In genomic region chr6:22882581-22882980, GRCh38 we compare ENCODE assay signal across 20 cellular contexts.
A peak's percentile ranks its signal among the peaks of the same experiment; 100 is the strongest.
DNase-seq lines count a peak whose midpoint lies in the region; ATAC-seq, FAIRE-seq and TF ChIP-seq lines count a peak whose summit lies in the region.
"Had no signal": no experiment of that assay in that cellular context is flagged by ENCODE, and none has a peak within 500 bp of the region (broad histone marks: within the 10 kb centered on the region; RNA-seq: fewer than 3 reads in every experiment).

No MANE protein-coding gene starts in this region.

- TF ChIP-seq POLR2A in endothelial cell of umbilical vein (IDR thresholded peaks at IDR 0.05; ENCODE audit: low read depth, low read length) (no peak), gastrocnemius medialis (IDR thresholded peaks at IDR 0.05) (no peak), suprapubic skin (IDR thresholded peaks at IDR 0.05) (no peak)

- BruUV-seq in endothelial cell of umbilical vein (replicated peaks; lab: Mats Ljungman, UMichigan), result no TSS peak

- H3K27ac ChIP-seq in ACC112 (ENCODE audit: low read depth, low read length) (peak overlapping the region; percentile 99), RWPE2 (ENCODE audit: poor library complexity, severe bottlenecking) (peak overlapping the region; percentile 91), endothelial cell of umbilical vein (ENCODE audit: insufficient read depth, low read depth, low read length) (peak overlapping the region; percentile 80), gastrocnemius medialis (peak overlapping the region in 3 of 4 donors; percentile 40 to 61 (median 49)), suprapubic skin (no peak overlapping the region)
- H3K27ac ChIP-seq: RWPE1, SJCRH30 had no signal

- H4K20me1 ChIP-seq in endothelial cell of umbilical vein (replicated peaks; ENCODE audit: control insufficient read depth, extremely low read depth, insufficient read depth, low read length), result no peaks in the 10 kb centered on the region

- CTCF ChIA-PET in endothelial cell of umbilical vein (lab: Charles Lee), result interaction anchor here (2.2 kb wide), 1 partner anchor 10 kb away, joined by 8 read pairs; no protein-coding TSS in a partner anchor

- no peak for FAIRE-seq in endothelial cell of umbilical vein (lab: Jason Lieb, UNC)
- FAIRE-seq in RCC 7860 (lab: Jason Lieb, UNC), result no peak
- FAIRE-seq: GM12891, GM19239 had no signal

- peak overlapping the region; percentile 51 for H3K9ac ChIP-seq in endothelial cell of umbilical vein (replicated peaks; ENCODE audit: extremely low read depth, insufficient read depth, low read length)

- ATAC-seq in RWPE2 (ENCODE audit: low read depth) (no peak), gastrocnemius medialis (no peak)
- ATAC-seq: GM23338 had no signal

- H3K9me3 ChIP-seq in RWPE2 (ENCODE audit: severe bottlenecking) (no peaks in the 10 kb centered on the region), endothelial cell of umbilical vein (replicated peaks; ENCODE audit: control insufficient read depth, insufficient read depth, low read length) (no peaks in the 10 kb centered on the region), gastrocnemius medialis (no peaks in the 10 kb centered on the region), suprapubic skin (no peaks in the 10 kb centered on the region)
- H3K9me3 ChIP-seq: SJCRH30 had no signal

- WGBS in suprapubic skin, result 84% methylated on average over 2 of the region's 2 CpGs

- H3K79me2 ChIP-seq in ACC112 (ENCODE audit: control insufficient read depth, insufficient read depth, low read length, unreplicated experiment), result no peaks in the 10 kb centered on the region
- H3K79me2 ChIP-seq in endothelial cell of umbilical vein (ENCODE audit: control insufficient read depth, insufficient read depth, low read length), result no peaks in the 10 kb centered on the region

- in situ Hi-C loops in gastrocnemius medialis (cut with MboI; ENCODE audit: low sequenced_read_pairs in 4 of 4), result no loop called here

- peak overlapping the region; percentile 32 for H3K4me2 ChIP-seq in endothelial cell of umbilical vein (ENCODE audit: insufficient read depth, low read length)
- H3K4me2 ChIP-seq: GM23338 had no signal

- intact Hi-C loops in endothelial cell of umbilical vein (cut with micrococcal nuclease) (loop anchor here (2.0 to 5.0 kb wide), 8 partner anchors 44 to 1286 kb away; no protein-coding TSS in a partner anchor), gastrocnemius medialis (cut with DNase I; ENCODE audit: low total_unique reads) (no loop called here)

- H3K27me3 ChIP-seq in ACC112 (ENCODE audit: insufficient read depth, low read length), result no peaks in the 10 kb centered on the region
- H3K27me3 ChIP-seq in RWPE2 (ENCODE audit: insufficient read depth, poor library complexity, severe bottlenecking), result no peaks in the 10 kb centered on the region
- no peaks in the 10 kb centered on the region for H3K27me3 ChIP-seq in endothelial cell of umbilical vein (ENCODE audit: control insufficient read depth in 2 of 2, insufficient read depth in 2 of 2, low read length in 2 of 2)
- no peaks in the 10 kb centered on the region for H3K27me3 ChIP-seq in gastrocnemius medialis
- no peaks in the 10 kb centered on the region for H3K27me3 ChIP-seq in suprapubic skin
- H3K27me3 ChIP-seq: SJCRH30 had no signal

- no peak for TF ChIP-seq EP300 in suprapubic skin (IDR thresholded peaks at IDR 0.05)

- H3K9me1 ChIP-seq in endothelial cell of umbilical vein (replicated peaks; ENCODE audit: control insufficient read depth, extremely low read depth, insufficient read depth, low read length), result no peaks in the 10 kb centered on the region

- no peak for TF ChIP-seq CTCF in RWPE2 (IDR thresholded peaks at IDR 0.05; ENCODE audit: poor library complexity, severe bottlenecking)
- no peak for TF ChIP-seq CTCF in endothelial cell of umbilical vein (IDR thresholded peaks at IDR 0.05; ENCODE audit: extremely low read depth in 1 of 2, insufficient read depth in 1 of 2, low read depth in 1 of 2, low read length in 2 of 2)
- no peak for TF ChIP-seq CTCF in gastrocnemius medialis (IDR thresholded peaks at IDR 0.05 in 4 of 5, conservative IDR thresholded peaks at IDR 0.05 in 1 of 5)
- TF ChIP-seq CTCF in suprapubic skin (IDR thresholded peaks at IDR 0.05), result no peak

- dilution Hi-C loops in endothelial cell of umbilical vein (cut with MboI; ENCODE audit: extremely low pct_ligation_motif_present, low sequenced_read_pairs), result no loop called here

- POLR2A ChIA-PET in endothelial cell of umbilical vein (lab: Charles Lee), result interaction anchor here (0.8 kb wide), 1 partner anchor 1289 kb away, joined by 6 read pairs; the partner anchor contains the start of gene SOX4

- no peaks in the 10 kb centered on the region for H3K36me3 ChIP-seq in ACC112 (ENCODE audit: insufficient read depth, low read length)
- H3K36me3 ChIP-seq in RWPE2 (ENCODE audit: low read depth), result no peaks in the 10 kb centered on the region
- H3K36me3 ChIP-seq in endothelial cell of umbilical vein (ENCODE audit: control insufficient read depth in 2 of 2, extremely low read depth in 1 of 2, insufficient read depth in 2 of 2, low read length in 2 of 2), result no peaks in the 10 kb centered on the region
- no peaks in the 10 kb centered on the region for H3K36me3 ChIP-seq in gastrocnemius medialis
- no peaks in the 10 kb centered on the region for H3K36me3 ChIP-seq in suprapubic skin
- H3K36me3 ChIP-seq: SJCRH30 had no signal

- H3K4me1 ChIP-seq in ACC112 (ENCODE audit: control insufficient read depth, insufficient read depth, low read length, unreplicated experiment), result peaks cover 34% of the 10 kb centered on the region
- H3K4me1 ChIP-seq in RWPE2 (ENCODE audit: insufficient read depth, poor library complexity, severe bottlenecking), result peaks cover 23% of the 10 kb centered on the region
- H3K4me1 ChIP-seq in endothelial cell of umbilical vein (ENCODE audit: control insufficient read depth, extremely low read depth, insufficient read depth, low read length), result peaks cover 61% of the 10 kb centered on the region
- H3K4me1 ChIP-seq in gastrocnemius medialis, result peaks cover 4 to 6% of the 10 kb centered on the region in 2 donors
- H3K4me1 ChIP-seq in suprapubic skin, result peaks cover 8% of the 10 kb centered on the region

- no peak overlapping the region for H3K4me3 ChIP-seq in ACC112 (ENCODE audit: low read depth, low read length)
- H3K4me3 ChIP-seq in RWPE2 (ENCODE audit: severe bottlenecking), result no peak overlapping the region
- H3K4me3 ChIP-seq in endothelial cell of umbilical vein (replicated peaks in 1 of 3; ENCODE audit: insufficient read depth in 1 of 3, low read depth in 1 of 3, low read length in 3 of 3), result no peak overlapping the region
- no peak overlapping the region for H3K4me3 ChIP-seq in gastrocnemius medialis
- H3K4me3 ChIP-seq in suprapubic skin, result no peak overlapping the region
- H3K4me3 ChIP-seq: GM23338, SJCRH30 had no signal

- no peak for DNase-seq in RWPE2 (ENCODE audit: low spot score)
- DNase-seq in endothelial cell of umbilical vein (ENCODE audit: low read depth, low spot score), result no peak
- no peak for DNase-seq in gastrocnemius medialis
- DNase-seq in suprapubic skin (ENCODE audit: low spot score in 2 of 2), result no peak
- DNase-seq in COR-L47 (lab: John Stamatoyannopoulos, UW), result no peak
- no peak for DNase-seq in epidermal melanocyte (ENCODE audit: insufficient read length, low spot score)
- no peak for DNase-seq in RCC 7860 (ENCODE audit: low spot score)
- DNase-seq: Calu3; CD4-positive, alpha-beta T cell; EL; HCEC 1CT; NCI-H1105; NCI-H510A; NCI-H774; SJCRH30 had no signal

- H2AFZ ChIP-seq in ACC112 (ENCODE audit: low read length, unreplicated experiment) (peak overlapping the region; percentile 71), endothelial cell of umbilical vein (ENCODE audit: low read depth, low read length) (peak overlapping the region; percentile 21)
- H2AFZ ChIP-seq: GM23338 had no signal

TF ChIP-seq in endothelial cell of umbilical vein, 7 proteins besides CTCF, POLR2A, EP300 and RAD21:
- no peak for TF ChIP-seq MYC (IDR thresholded peaks at IDR 0.05; ENCODE audit: low read depth, low read length)
- TF ChIP-seq FOS (IDR thresholded peaks at IDR 0.05; ENCODE audit: borderline replicate concordance, insufficient read depth, low read length), result no peak
- no peak for TF ChIP-seq POLR2AphosphoS5 (IDR thresholded peaks at IDR 0.05; ENCODE audit: insufficient read depth, low read depth, low read length)
- TF ChIP-seq GATA2 (IDR thresholded peaks at IDR 0.05; ENCODE audit: insufficient read depth, insufficient read length, low read depth, low read length), result no peak
- no peak for TF ChIP-seq EZH2 (IDR thresholded peaks at IDR 0.05; ENCODE audit: borderline replicate concordance, low read depth, low read length, severe bottlenecking)
- TF ChIP-seq JUN (IDR thresholded peaks at IDR 0.05; ENCODE audit: borderline replicate concordance, insufficient read depth, insufficient read length, low read depth), result no peak
- TF ChIP-seq, protein P1, sequence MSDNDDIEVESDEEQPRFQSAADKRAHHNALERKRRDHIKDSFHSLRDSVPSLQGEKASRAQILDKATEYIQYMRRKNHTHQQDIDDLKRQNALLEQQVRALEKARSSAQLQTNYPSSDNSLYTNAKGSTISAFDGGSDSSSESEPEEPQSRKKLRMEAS (IDR thresholded peaks at IDR 0.05; ENCODE audit: insufficient read depth, insufficient read length), result no peak
TF ChIP-seq in endothelial cell of umbilical vein: peak in this region for 0.
